ENCODE assay signal across 8 cellular contexts in the genomic region with DNA sequence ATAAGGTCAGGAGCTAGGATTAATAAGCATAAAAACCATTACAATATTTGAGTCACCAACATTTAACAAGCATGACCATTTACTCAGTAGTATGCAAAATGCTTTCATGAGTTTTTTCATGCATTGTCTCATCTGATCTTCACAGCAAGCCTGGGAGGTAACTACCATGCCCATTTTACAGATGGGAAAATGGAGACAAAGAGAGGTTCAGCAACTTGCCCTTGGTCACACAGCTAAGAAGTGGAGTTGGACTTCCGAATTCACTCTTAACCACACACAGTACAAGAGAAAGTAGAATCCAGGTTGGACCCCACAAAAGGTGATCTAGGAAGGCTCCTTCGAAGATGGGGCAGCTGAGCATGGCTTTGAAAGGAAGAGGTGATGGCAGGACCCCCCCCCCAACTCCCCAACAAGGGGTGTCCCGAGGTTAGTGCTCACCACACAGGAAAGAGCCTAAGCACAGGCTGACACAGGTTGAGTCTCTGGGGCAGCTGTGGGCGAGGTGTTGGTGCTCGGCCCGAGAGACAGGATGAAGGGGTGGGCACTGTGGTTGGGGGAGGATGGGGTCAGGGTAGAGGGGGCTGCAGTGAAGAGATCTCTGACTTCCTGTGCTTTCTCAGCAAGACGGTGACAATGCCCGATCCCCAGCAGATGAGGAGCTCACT.
A peak's percentile ranks its signal among the peaks of the same experiment; 100 is the strongest.
DNase-seq lines count a peak whose midpoint lies in the region; ATAC-seq and TF ChIP-seq lines count a peak whose summit lies in the region.
"Had no signal": no experiment of that assay in that cellular context is flagged by ENCODE, and none has a peak within 500 bp of the region (broad histone marks: within the 10 kb centered on the region; RNA-seq: fewer than 3 reads in every experiment).

No MANE protein-coding gene starts in this region.

- DNase-seq in activated CD4-positive, alpha-beta T cell treated with anti-CD3 and anti-CD28 coated beads, Interleukin-2, amount 10 ng/mL, durations not matched to agents 24 days and 14 days: peak; percentile 80
- DNase-seq in central memory CD8-positive, alpha-beta T cell (ENCODE audit: low spot score in 2 of 2): peak; percentile 35 to 59
- DNase-seq in stimulated activated CD8-positive, alpha-beta memory T cell treated with anti-CD3 and anti-CD28 coated beads, Interleukin-4, amount 100 ng/mL, for 48 hours: peak; percentile 71
- no peak for DNase-seq in stomach
- no peak for DNase-seq in medulla oblongata (ENCODE audit: extremely low spot score)
- DNase-seq: DMS79 treated with DMSO at 0.1 percent for 48 hours had no signal

- 72 to 87% (median 78%) methylated on average over 8 of the region's 8 CpGs for WGBS in stomach, 5 donors

- no peaks in the 10 kb centered on the region for H3K36me3 ChIP-seq in stomach

- intact Hi-C loops in activated CD4-positive, alpha-beta T cell treated with anti-CD3 and anti-CD28 coated beads, Interleukin-2, amount 10 ng/mL, durations not matched to agents 24 days and 14 days (cut with micrococcal nuclease): loop anchor here (2.0 kb wide), 1 partner anchor 20 kb away; no protein-coding TSS in a partner anchor
- intact Hi-C loops in stomach (cut with DNase I; ENCODE audit: low total_unique reads): no loop called here

- no peak overlapping the region for H3K4me3 ChIP-seq in stomach

- no peaks in the 10 kb centered on the region for H3K9me3 Mint-ChIP-seq in activated CD4-positive, alpha-beta T cell treated with anti-CD3 and anti-CD28 coated beads, Interleukin-2, amount 10 ng/mL, durations not matched to agents 24 days and 14 days
- H3K9me3 Mint-ChIP-seq in central memory CD8-positive, alpha-beta T cell: no peaks in the 10 kb centered on the region

- H3K27ac ChIP-seq in stomach: no peak overlapping the region

- H3K27me3 ChIP-seq in stomach: no peaks in the 10 kb centered on the region

- peak overlapping the region; percentile 81 for H3K27ac Mint-ChIP-seq in activated CD4-positive, alpha-beta T cell treated with anti-CD3 and anti-CD28 coated beads, Interleukin-2, amount 10 ng/mL, durations not matched to agents 24 days and 14 days
- H3K27ac Mint-ChIP-seq in central memory CD8-positive, alpha-beta T cell (ENCODE audit: low read depth): peak overlapping the region; percentile 51

- no peak for TF ChIP-seq POLR2A in stomach (IDR thresholded peaks at IDR 0.05)

- ATAC-seq in GM18907 (IDR thresholded peaks at IDR 0.05; ENCODE audit: unreplicated experiment): peak; percentile 34
- ATAC-seq in central memory CD8-positive, alpha-beta T cell (replicated peaks; ENCODE audit: extremely low read depth, poor library complexity, severe bottlenecking): peak; percentile 67
- ATAC-seq in HG03457 (IDR thresholded peaks at IDR 0.05; ENCODE audit: unreplicated experiment): no peak

- H3K36me3 Mint-ChIP-seq in activated CD4-positive, alpha-beta T cell treated with anti-CD3 and anti-CD28 coated beads, Interleukin-2, amount 10 ng/mL, durations not matched to agents 24 days and 14 days (ENCODE audit: low read depth): peaks cover 46% of the 10 kb centered on the region
- peaks cover 14% of the 10 kb centered on the region for H3K36me3 Mint-ChIP-seq in central memory CD8-positive, alpha-beta T cell (ENCODE audit: insufficient read depth)

- peaks cover 80% of the 10 kb centered on the region for H3K4me1 Mint-ChIP-seq in activated CD4-positive, alpha-beta T cell treated with anti-CD3 and anti-CD28 coated beads, Interleukin-2, amount 10 ng/mL, durations not matched to agents 24 days and 14 days
- H3K4me1 Mint-ChIP-seq in central memory CD8-positive, alpha-beta T cell: peaks cover 93% of the 10 kb centered on the region

- H3K4me1 ChIP-seq in stomach: peaks cover 28 to 62% (median 36%) of the 10 kb centered on the region in 4 donors

- peak overlapping the region; percentile 76 for H3K4me3 Mint-ChIP-seq in activated CD4-positive, alpha-beta T cell treated with anti-CD3 and anti-CD28 coated beads, Interleukin-2, amount 10 ng/mL, durations not matched to agents 24 days and 14 days
- H3K4me3 Mint-ChIP-seq in central memory CD8-positive, alpha-beta T cell: peak overlapping the region; percentile 57

- H3K27me3 Mint-ChIP-seq in activated CD4-positive, alpha-beta T cell treated with anti-CD3 and anti-CD28 coated beads, Interleukin-2, amount 10 ng/mL, durations not matched to agents 24 days and 14 days: no peaks in the 10 kb centered on the region
- H3K27me3 Mint-ChIP-seq in central memory CD8-positive, alpha-beta T cell: no peaks in the 10 kb centered on the region

- no peak for TF ChIP-seq CTCF in stomach (IDR thresholded peaks at IDR 0.05)

- H3K9me3 ChIP-seq in stomach: peaks cover 0 to 9% (median 0%) of the 10 kb centered on the region in 4 donors

- TF ChIP-seq EP300 in stomach (IDR thresholded peaks at IDR 0.05): no peak

Comparison
In these comparisons a context has a peak if more than half of its experiments do, and no peak if none do; other contexts are left out.
1. DNase-seq: peak in activated CD4-positive, alpha-beta T cell treated with anti-CD3 and anti-CD28 coated beads, Interleukin-2, amount 10 ng/mL, durations not matched to agents 24 days and 14 days (single experiment), central memory CD8-positive, alpha-beta T cell (2 of 2) and stimulated activated CD8-positive, alpha-beta memory T cell treated with anti-CD3 and anti-CD28 coated beads, Interleukin-4, amount 100 ng/mL, for 48 hours (single experiment); none in stomach (single experiment) and medulla oblongata (single experiment).